ENCODE assay signal across 13 cellular contexts in genomic region chr6:154604120-154604519, GRCh38.
DNase-seq lines count a peak whose midpoint lies in the region; ATAC-seq and TF ChIP-seq lines count a peak whose summit lies in the region.
"Had no signal": no experiment of that assay in that cellular context is flagged by ENCODE, and none has a peak within 500 bp of the region (broad histone marks: within the 10 kb centered on the region; RNA-seq: fewer than 3 reads in every experiment).

No MANE protein-coding gene starts in this region.

- H3K9me3 ChIP-seq in neural progenitor cell (ENCODE audit: low read depth): no peaks in the 10 kb centered on the region
- no peaks in the 10 kb centered on the region for H3K9me3 ChIP-seq in breast epithelium
- H3K9me3 ChIP-seq: pancreas, testis had no signal

- H3K79me2 ChIP-seq in neural progenitor cell (ENCODE audit: low read depth): no peaks in the 10 kb centered on the region

- TF ChIP-seq POLR2A in breast epithelium (IDR thresholded peaks at IDR 0.05): no peak

- no peaks in the 10 kb centered on the region for H3K36me3 Mint-ChIP-seq in neural progenitor cell

- peak overlapping the region; percentile 44 for H2AFZ ChIP-seq in neural progenitor cell (replicated peaks)

- no peak overlapping the region for H3K4me3 Mint-ChIP-seq in neural progenitor cell

- no peaks in the 10 kb centered on the region for H3K36me3 ChIP-seq in neural progenitor cell
- H3K36me3 ChIP-seq in breast epithelium: no peaks in the 10 kb centered on the region
- H3K36me3 ChIP-seq: pancreas had no signal

- H3K27me3 ChIP-seq in neural progenitor cell (no peaks in the 10 kb centered on the region), breast epithelium (no peaks in the 10 kb centered on the region)
- H3K27me3 ChIP-seq: pancreas, testis had no signal

- no peaks in the 10 kb centered on the region for H4K20me1 ChIP-seq in neural progenitor cell (ENCODE audit: low read depth)

- no peak overlapping the region for H3K9ac ChIP-seq in neural progenitor cell

- H3K4me3 ChIP-seq in neural progenitor cell (no peak overlapping the region), breast epithelium (no peak overlapping the region)
- H3K4me3 ChIP-seq: pancreas, testis had no signal

- H3K9me3 Mint-ChIP-seq in neural progenitor cell: no peaks in the 10 kb centered on the region

- TF ChIP-seq CTCF in neural progenitor cell (IDR thresholded peaks at IDR 0.05): no peak
- TF ChIP-seq CTCF in breast epithelium (IDR thresholded peaks at IDR 0.05): no peak

- DNase-seq in DMS53 (lab: John Stamatoyannopoulos, UW): peak; percentile 42
- no peak for DNase-seq in DMS53 treated with DMSO at 0.1 percent for 48 hours (lab: John Stamatoyannopoulos, UW; ENCODE audit: unreplicated experiment)
- DNase-seq in neural progenitor cell (ENCODE audit: low spot score): no peak
- DNase-seq in AG20443 (ENCODE audit: low spot score): no peak
- DNase-seq in NCI-H2107 (lab: John Stamatoyannopoulos, UW): no peak
- DNase-seq in breast epithelium (ENCODE audit: low spot score in 2 of 2): no peak
- DNase-seq: effector CD4-positive, alpha-beta T cell; pancreas; T-helper 9 cell; testis had no signal

- ATAC-seq in GM21576 (IDR thresholded peaks at IDR 0.05; ENCODE audit: unreplicated experiment) (peak; percentile 43), HG03571 (IDR thresholded peaks at IDR 0.05; ENCODE audit: unreplicated experiment) (peak; percentile 42)

- no peak overlapping the region for H3K4me2 ChIP-seq in neural progenitor cell

- no peak overlapping the region for H3K27ac Mint-ChIP-seq in neural progenitor cell

- H3F3A ChIP-seq in neural progenitor cell (ENCODE audit: low read depth): no peaks in the 10 kb centered on the region

- H3K4me1 Mint-ChIP-seq in neural progenitor cell: no peaks in the 10 kb centered on the region

- H3K27ac ChIP-seq in neural progenitor cell: no peak overlapping the region
- no peak overlapping the region for H3K27ac ChIP-seq in breast epithelium
- H3K27ac ChIP-seq: 22Rv1, pancreas, testis had no signal

- H3K4me1 ChIP-seq in neural progenitor cell (peaks cover under 1% of the 10 kb centered on the region), breast epithelium (no peaks in the 10 kb centered on the region)
- H3K4me1 ChIP-seq: pancreas, testis had no signal

- H3K27me3 Mint-ChIP-seq in neural progenitor cell (ENCODE audit: insufficient read depth, low read depth): no peaks in the 10 kb centered on the region

- intact Hi-C loops in breast epithelium (cut with DNase I; ENCODE audit: low total_unique reads): no loop called here
